In genomic region chr12:52061470-52062166, GRCh38 we compare ENCODE assay signal across 18 cellular contexts. TPM values are rescaled to one million over a fixed set of nuclear protein-coding genes. Genes with fewer than 3 reads are reported as not detected.
DNase-seq lines count a peak whose midpoint lies in the region; ATAC-seq and TF ChIP-seq lines count a peak whose summit lies in the region.
"Had no signal": no experiment of that assay in that cellular context is flagged by ENCODE, and none has a peak within 500 bp of the region (broad histone marks: within the 10 kb centered on the region; RNA-seq: fewer than 3 reads in every experiment).

No MANE protein-coding gene starts in this region.

- peaks cover 6% of the 10 kb centered on the region for H3K27me3 Mint-ChIP-seq in activated CD8-positive, alpha-beta T cell treated with anti-CD3 and anti-CD28 coated beads, Interleukin-2, amount 10 ng/mL, durations not matched to agents 7 days and 5 days (ENCODE audit: low read depth)

- H3K27me3 ChIP-seq in left ventricle myocardium inferior (ENCODE audit: low read depth): no peaks in the 10 kb centered on the region
- H3K27me3 ChIP-seq: upper lobe of left lung had no signal

- peaks cover 5% of the 10 kb centered on the region for H3K4me1 Mint-ChIP-seq in activated CD8-positive, alpha-beta T cell treated with anti-CD3 and anti-CD28 coated beads, Interleukin-2, amount 10 ng/mL, durations not matched to agents 7 days and 5 days (ENCODE audit: low read depth)
- H3K4me1 Mint-ChIP-seq: naive B cell had no signal

- POLR2A ChIA-PET in activated CD8-positive, alpha-beta T cell treated with anti-CD3 and anti-CD28 coated beads, Interleukin-2, amount 10 ng/mL, durations not matched to agents 7 days and 5 days (lab: Charles Lee): interaction anchor here (1.5 kb wide), 1 partner anchor 11 kb away, joined by 5 read pairs; the partner anchor contains the start of gene NR4A1

- no peaks in the 10 kb centered on the region for H3K9me3 ChIP-seq in left ventricle myocardium inferior (replicated peaks)
- H3K9me3 ChIP-seq: upper lobe of left lung had no signal

- H3K4me1 ChIP-seq in left ventricle myocardium inferior: peaks cover 54% of the 10 kb centered on the region

- H3K4me3 Mint-ChIP-seq in activated CD8-positive, alpha-beta T cell treated with anti-CD3 and anti-CD28 coated beads, Interleukin-2, amount 10 ng/mL, durations not matched to agents 7 days and 5 days: no peak overlapping the region
- H3K4me3 Mint-ChIP-seq: naive B cell had no signal

- H3K27ac Mint-ChIP-seq in activated CD8-positive, alpha-beta T cell treated with anti-CD3 and anti-CD28 coated beads, Interleukin-2, amount 10 ng/mL, durations not matched to agents 7 days and 5 days: no peak overlapping the region

- peak overlapping the region; percentile 81 for H3K27ac ChIP-seq in left ventricle myocardium inferior (replicated peaks)

- TF ChIP-seq CTCF in left ventricle myocardium inferior (IDR thresholded peaks at IDR 0.05; ENCODE audit: borderline replicate concordance): no peak

- CTCF ChIA-PET in activated CD8-positive, alpha-beta T cell treated with anti-CD3 and anti-CD28 coated beads, Interleukin-2, amount 10 ng/mL, durations not matched to agents 7 days and 5 days (lab: Charles Lee): interaction anchor here (1.2 to 19.0 kb wide), 3 partner anchors 21 to 35 kb away, joined by 3 to 424 read pairs (median 17); no protein-coding TSS in a partner anchor

- intact Hi-C loops in left ventricle myocardium inferior (cut with micrococcal nuclease) (no loop called here), cardiac septum (cut with DNase I) (no loop called here)

- no peaks in the 10 kb centered on the region for H3K36me3 Mint-ChIP-seq in activated CD8-positive, alpha-beta T cell treated with anti-CD3 and anti-CD28 coated beads, Interleukin-2, amount 10 ng/mL, durations not matched to agents 7 days and 5 days (ENCODE audit: low read depth)
- H3K36me3 Mint-ChIP-seq: naive B cell had no signal

- no peak for ATAC-seq in activated CD8-positive, alpha-beta T cell treated with anti-CD3 and anti-CD28 coated beads, Interleukin-2, amount 10 ng/mL, durations not matched to agents 7 days and 5 days
- no peak for ATAC-seq in HG03457 (IDR thresholded peaks at IDR 0.05; ENCODE audit: unreplicated experiment)
- no peak for ATAC-seq in HG02763 (IDR thresholded peaks at IDR 0.05; ENCODE audit: unreplicated experiment)
- ATAC-seq: HCT116 had no signal

- no peak for DNase-seq in left ventricle myocardium inferior
- DNase-seq in cardiac septum (ENCODE audit: low spot score): no peak
- DNase-seq in globus pallidus (ENCODE audit: low spot score): peak; percentile 98
- DNase-seq in pons (ENCODE audit: low spot score): peak; percentile 96
- DNase-seq in activated CD8-positive, alpha-beta T cell treated with anti-CD3 and anti-CD28 coated beads, Interleukin-2, amount 10 ng/mL, durations not matched to agents 7 days and 5 days: no peak
- no peak for DNase-seq in stimulated activated CD4-positive, alpha-beta T cell treated with anti-CD3 and anti-CD28 coated beads, Interleukin-4, amount 100 ng/mL, for 24 hours
- DNase-seq: activated gamma-delta T cell; COR-L47; GDM1; KBM-7; naive B cell; NCI-H1105; NK-92 treated with Interleukin-12 subunit alpha and Interleukin-12 subunit beta, amount 100 ng/mL, for 24 hours; T-helper 1 cell had no signal

- H3K4me3 ChIP-seq in left ventricle myocardium inferior: no peak overlapping the region
- H3K4me3 ChIP-seq: upper lobe of left lung had no signal

- H3K9me3 Mint-ChIP-seq in activated CD8-positive, alpha-beta T cell treated with anti-CD3 and anti-CD28 coated beads, Interleukin-2, amount 10 ng/mL, durations not matched to agents 7 days and 5 days (ENCODE audit: insufficient read depth): no peaks in the 10 kb centered on the region
- H3K9me3 Mint-ChIP-seq: naive B cell had no signal

- peaks cover 32% of the 10 kb centered on the region for H3K36me3 ChIP-seq in left ventricle myocardium inferior

RNA-seq across cellular contexts. Expression of gene ATG101, which starts 8.2 kb away (rescaled TPM):
- total RNA-seq in left ventricle myocardium inferior (23.8 TPM), cardiac septum (23.2 TPM)
- total RNA-seq in activated CD8-positive, alpha-beta T cell treated with anti-CD3 and anti-CD28 coated beads, Interleukin-2, amount 10 ng/mL, durations not matched to agents 7 days and 5 days: 10 to 100 TPM; 28.8 to 31.1 TPM

RNA-seq across cellular contexts. Expression of gene NR4A1, which starts 10.4 kb away (rescaled TPM):
- total RNA-seq in left ventricle myocardium inferior (55.5 TPM), cardiac septum (76.3 TPM)
- 1 to 10 TPM; 4.3 to 5.6 TPM for total RNA-seq in activated CD8-positive, alpha-beta T cell treated with anti-CD3 and anti-CD28 coated beads, Interleukin-2, amount 10 ng/mL, durations not matched to agents 7 days and 5 days

RNA-seq across cellular contexts. Expression of gene SMIM41, which starts 17.9 kb away (rescaled TPM):
- 0.30 TPM for total RNA-seq in left ventricle myocardium inferior
- not detected for total RNA-seq in cardiac septum
- not detected for total RNA-seq in activated CD8-positive, alpha-beta T cell treated with anti-CD3 and anti-CD28 coated beads, Interleukin-2, amount 10 ng/mL, durations not matched to agents 7 days and 5 days

RNA-seq across cellular contexts. Expression of gene TAMALIN, which starts 54.9 kb away (rescaled TPM):
- total RNA-seq in left ventricle myocardium inferior (20.0 TPM), cardiac septum (27.5 TPM)
- total RNA-seq in activated CD8-positive, alpha-beta T cell treated with anti-CD3 and anti-CD28 coated beads, Interleukin-2, amount 10 ng/mL, durations not matched to agents 7 days and 5 days: 10 to 100 TPM; 11.0 to 12.5 TPM

Comparison
In these comparisons a context has a peak if more than half of its experiments do, and no peak if none do; other contexts are left out.
1. DNase-seq: peak in globus pallidus (single experiment) and pons (single experiment); none in left ventricle myocardium inferior (single experiment), cardiac septum (single experiment), activated CD8-positive, alpha-beta T cell treated with anti-CD3 and anti-CD28 coated beads, Interleukin-2, amount 10 ng/mL, durations not matched to agents 7 days and 5 days (single experiment) and stimulated activated CD4-positive, alpha-beta T cell treated with anti-CD3 and anti-CD28 coated beads, Interleukin-4, amount 100 ng/mL, for 24 hours (single experiment).